In genomic region chr1:17437260-17438175, GRCh38 we compare ENCODE assay signal across 8 cellular contexts. TPM values are rescaled to one million over a fixed set of nuclear protein-coding genes. Genes with fewer than 3 reads are reported as not detected.
DNase-seq lines count a peak whose midpoint lies in the region; ATAC-seq and TF ChIP-seq lines count a peak whose summit lies in the region.

No MANE protein-coding gene starts in this region.

- no peaks in the 10 kb centered on the region for H3K27me3 ChIP-seq in psoas muscle (ENCODE audit: insufficient read depth in 3 of 3, low read length in 2 of 3)

- H3K9me3 ChIP-seq in psoas muscle, result no peaks in the 10 kb centered on the region

- in situ Hi-C loops in SK-MEL-5 (cut with HindIII; ENCODE audit: low pct_unique_long_range_greater_than_20kb, low sequenced_read_pairs), result no loop called here

- H3K36me3 ChIP-seq in psoas muscle (ENCODE audit: insufficient read depth in 1 of 2, low read depth in 1 of 2), result peaks cover 0 to 29% of the 10 kb centered on the region in 2 donors

- peaks cover 38% of the 10 kb centered on the region for H3K4me1 Mint-ChIP-seq in activated naive CD8-positive, alpha-beta T cell treated with anti-CD3 and anti-CD28 coated beads, Interleukin-2, amount 10 ng/mL, durations not matched to agents 7 days and 5 days

- DNase-seq in SHP77 (lab: John Stamatoyannopoulos, UW) (peak; percentile 18 to 47), SHP77 treated with DMSO at 0.1 percent for 48 hours (lab: John Stamatoyannopoulos, UW) (no peak), SK-MEL-5 (ENCODE audit: low read depth, low spot score) (peak; percentile 36), left cardiac atrium (peak; percentile 46), psoas muscle (peak; percentile 51 to 68), NOMO-1 treated with DMSO at 0.1 percent for 48 hours (lab: John Stamatoyannopoulos, UW; ENCODE audit: unreplicated experiment) (no peak)
- peak; percentile 78 for DNase-seq in activated naive CD8-positive, alpha-beta T cell treated with anti-CD3 and anti-CD28 coated beads, Interleukin-2, amount 10 ng/mL, durations not matched to agents 7 days and 5 days

- 1% methylated on average over 31 to 103 of the region's 103 CpGs for WGBS in psoas muscle, 3 donors

- H3K4me3 ChIP-seq in psoas muscle, result peak overlapping the region; percentile 93

- H3K9me3 Mint-ChIP-seq in activated naive CD8-positive, alpha-beta T cell treated with anti-CD3 and anti-CD28 coated beads, Interleukin-2, amount 10 ng/mL, durations not matched to agents 7 days and 5 days, result no peaks in the 10 kb centered on the region

- peak overlapping the region; percentile 74 for H3K27ac Mint-ChIP-seq in activated naive CD8-positive, alpha-beta T cell treated with anti-CD3 and anti-CD28 coated beads, Interleukin-2, amount 10 ng/mL, durations not matched to agents 7 days and 5 days

- peaks cover 23% of the 10 kb centered on the region for H3K4me1 ChIP-seq in psoas muscle

- H3K27ac ChIP-seq in psoas muscle, result peak overlapping the region; percentile 84

- peak overlapping the region; percentile 93 for H3K4me3 Mint-ChIP-seq in activated naive CD8-positive, alpha-beta T cell treated with anti-CD3 and anti-CD28 coated beads, Interleukin-2, amount 10 ng/mL, durations not matched to agents 7 days and 5 days

- ATAC-seq in HG03175 (IDR thresholded peaks at IDR 0.05; ENCODE audit: unreplicated experiment) (peak; percentile 26), left cardiac atrium (peak; percentile 45 to 68), psoas muscle (peak; percentile 61 to 74 (median 66))
- ATAC-seq in activated naive CD8-positive, alpha-beta T cell treated with anti-CD3 and anti-CD28 coated beads, Interleukin-2, amount 10 ng/mL, durations not matched to agents 7 days and 5 days (ENCODE audit: low read depth), result peak; percentile 37

- no peaks in the 10 kb centered on the region for H3K27me3 Mint-ChIP-seq in activated naive CD8-positive, alpha-beta T cell treated with anti-CD3 and anti-CD28 coated beads, Interleukin-2, amount 10 ng/mL, durations not matched to agents 7 days and 5 days

- H3K36me3 Mint-ChIP-seq in activated naive CD8-positive, alpha-beta T cell treated with anti-CD3 and anti-CD28 coated beads, Interleukin-2, amount 10 ng/mL, durations not matched to agents 7 days and 5 days, result peaks cover 7% of the 10 kb centered on the region

- no peak for TF ChIP-seq CTCF in psoas muscle (IDR thresholded peaks at IDR 0.05)

- intact Hi-C loops in left cardiac atrium (cut with DNase I), result loop anchor here in 1 of 2 donors (10.0 kb wide), 1 partner anchor 167 kb away; no protein-coding TSS in a partner anchor
- intact Hi-C loops in psoas muscle (cut with DNase I), result loop anchor here in 1 of 2 donors (10.0 kb wide), 1 partner anchor 177 kb away; no protein-coding TSS in a partner anchor

- POLR2A ChIA-PET in activated naive CD8-positive, alpha-beta T cell treated with anti-CD3 and anti-CD28 coated beads, Interleukin-2, amount 10 ng/mL, durations not matched to agents 7 days and 5 days (lab: Charles Lee), result interaction anchor here (1.1 to 2.7 kb wide), 2 partner anchors 82 to 533 kb away, joined by 3 to 14 read pairs; no protein-coding TSS in a partner anchor

RNA-seq across cellular contexts. Expression of gene RCC2, which starts 2.0 kb away (rescaled TPM):
- 46.3 and 49.0 TPM in 2 replicates for total RNA-seq in SK-MEL-5 (2014; rRNA removed; shearing (Covaris generic))
- polyA plus RNA-seq in SK-MEL-5 (2015; cell fraction: cytosol; rRNA removed), result 98.4 and 127 TPM in 2 replicates
- polyA plus RNA-seq in SK-MEL-5 (2015; cell fraction: nucleus; rRNA removed), result 123 and 131 TPM in 2 replicates
- 100 to 1,000 TPM; 106 to 113 TPM for total RNA-seq in activated naive CD8-positive, alpha-beta T cell treated with anti-CD3 and anti-CD28 coated beads, Interleukin-2, amount 10 ng/mL, durations not matched to agents 7 days and 5 days
- total RNA-seq in left cardiac atrium (10 to 100 TPM; 15.6 to 20.8 TPM), psoas muscle (10 to 100 TPM in 3 of 4 donors, 1 to 10 TPM in 1; 9.4 to 18.7 (median 12.1) TPM)
- polyA plus RNA-seq in psoas muscle, result 10 to 100 TPM in 1 of 3 donors, 1 to 10 TPM in 2; 6.8 to 12.3 (median 8.3) TPM

Comparison
In these comparisons a context has a peak if more than half of its experiments do, and no peak if none do; other contexts are left out.
1. DNase-seq: peak in SHP77 (2 of 2), SK-MEL-5 (single experiment), activated naive CD8-positive, alpha-beta T cell treated with anti-CD3 and anti-CD28 coated beads, Interleukin-2, amount 10 ng/mL, durations not matched to agents 7 days and 5 days (single experiment), left cardiac atrium (single experiment) and psoas muscle (2 of 2); none in SHP77 treated with DMSO at 0.1 percent for 48 hours (single experiment) and NOMO-1 treated with DMSO at 0.1 percent for 48 hours (single experiment).
2. Peak in every context shown above with its lines, with median percentiles within 50 percentile points of each other: ATAC-seq.